1 cellular context compared by ENCODE assay signal in the genomic region with DNA sequence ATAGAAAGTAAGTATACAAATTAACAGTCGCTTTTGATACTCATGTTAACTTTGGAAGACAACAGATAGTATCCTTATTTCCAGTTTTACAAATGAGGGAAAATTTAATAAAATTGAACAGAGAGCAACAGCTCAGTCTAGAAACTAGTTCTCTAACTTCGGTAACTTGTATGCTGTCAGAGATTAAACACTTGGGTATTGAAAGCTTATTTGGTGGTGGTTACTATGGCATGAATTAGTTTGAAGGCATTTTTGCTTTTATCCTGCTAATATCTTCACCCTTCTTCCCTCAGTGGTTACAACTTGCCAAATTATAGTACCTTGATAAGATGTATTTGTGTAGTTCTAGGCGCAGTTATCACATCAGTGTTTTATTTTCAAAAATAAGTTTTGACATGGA.
TF ChIP-seq lines count a peak whose summit lies in the region.

No MANE protein-coding gene starts in this region.

TF ChIP-seq in K562, 482 proteins besides CTCF, POLR2A, EP300 and RAD21:
- TF ChIP-seq ETV1 (tag; conservative IDR thresholded peaks at IDR 0.05; ENCODE audit: low read depth), result no peak
- TF ChIP-seq RBM22 (IDR thresholded peaks at IDR 0.05; ENCODE audit: low read depth, low read length, poor library complexity, severe bottlenecking), result peak; percentile 55
